Comparison of ENCODE assay signal across 28 cellular contexts in genomic region chr14:64940336-64940910, GRCh38. TPM values are rescaled to one million over a fixed set of nuclear protein-coding genes. Genes with fewer than 3 reads are reported as not detected.
DNase-seq lines count a peak whose midpoint lies in the region; ATAC-seq, FAIRE-seq and TF ChIP-seq lines count a peak whose summit lies in the region.
"Had no signal": no experiment of that assay in that cellular context is flagged by ENCODE, and none has a peak within 500 bp of the region (broad histone marks: within the 10 kb centered on the region; RNA-seq: fewer than 3 reads in every experiment).

No MANE protein-coding gene starts in this region.

- no peak for TF ChIP-seq CTCF in liver (IDR thresholded peaks at IDR 0.05; ENCODE audit: low read depth, low read length, missing input control)

- no peak for TF ChIP-seq RAD21 in liver (IDR thresholded peaks at IDR 0.05)

- no peaks in the 10 kb centered on the region for H3K27me3 ChIP-seq in CD4-positive, alpha-beta memory T cell (ENCODE audit: insufficient read depth, low read length)
- H3K27me3 ChIP-seq in liver (ENCODE audit: control insufficient read depth in 4 of 4, insufficient read depth in 4 of 4, low read length in 3 of 4): no peaks in the 10 kb centered on the region
- H3K27me3 ChIP-seq: adrenal gland, gastroesophageal sphincter, vagina had no signal

- H3K9me3 Mint-ChIP-seq in CD4-positive, alpha-beta memory T cell: no peaks in the 10 kb centered on the region
- no peaks in the 10 kb centered on the region for H3K9me3 Mint-ChIP-seq in T-cell

- DNase-seq in NCI-H345 treated with DMSO at 0.1 percent for 48 hours (lab: John Stamatoyannopoulos, UW; ENCODE audit: unreplicated experiment) (peak; percentile 14), NCI-H345 (lab: John Stamatoyannopoulos, UW) (no peak), T-cell (no peak), frontal cortex (ENCODE audit: low spot score in 2 of 2) (no peak)
- no peak for DNase-seq in CD4-positive, alpha-beta memory T cell
- DNase-seq in stimulated activated CD4-positive, alpha-beta T cell treated with anti-CD3 and anti-CD28 coated beads, Interleukin-4, amount 100 ng/mL, for 4 hours: no peak
- DNase-seq: activated CD4-positive, alpha-beta T cell treated with anti-CD3 and anti-CD28 coated beads, Interleukin-2, amount 50 U/mL, for 48 hours; erythroblast; mesendoderm; NCI-H146; NCI-H446 treated with DMSO at 0.1 percent for 48 hours; Right ventricle myocardium superior; stimulated activated CD4-positive, alpha-beta T cell treated with anti-CD3 and anti-CD28 coated beads, Interleukin-4, amount 100 ng/mL, for 24 hours; T-helper 1 cell had no signal

- no peak overlapping the region for H3K27ac ChIP-seq in CD4-positive, alpha-beta memory T cell (ENCODE audit: low read depth, low read length)
- H3K27ac ChIP-seq in liver (ENCODE audit: low read depth in 1 of 2, low read length in 2 of 2): peak overlapping the region in 1 of 2 donors; percentile 13
- H3K27ac ChIP-seq: adrenal gland, gastroesophageal sphincter, vagina had no signal

- no peak overlapping the region for H3K4me3 ChIP-seq in CD4-positive, alpha-beta memory T cell (ENCODE audit: low read length in 2 of 2)
- peak overlapping the region in 2 of 3 donors; percentile 21 to 59 for H3K4me3 ChIP-seq in liver (ENCODE audit: low read depth in 1 of 3, low read length in 3 of 3)
- H3K4me3 ChIP-seq: adrenal gland, gastroesophageal sphincter, GM12878 had no signal

- peaks cover 45 to 82% of the 10 kb centered on the region in 2 donors for H3K36me3 Mint-ChIP-seq in CD4-positive, alpha-beta memory T cell
- H3K36me3 Mint-ChIP-seq in T-cell: peaks cover 55% of the 10 kb centered on the region

- peak overlapping the region; percentile 42 to 83 (median 72) for H3K27ac Mint-ChIP-seq in CD4-positive, alpha-beta memory T cell
- H3K27ac Mint-ChIP-seq in T-cell: peak overlapping the region; percentile 75 to 77

- intact Hi-C loops in CD4-positive, alpha-beta memory T cell (cut with micrococcal nuclease): no loop called here

- peaks cover 36 to 82% (median 61%) of the 10 kb centered on the region in 4 donors for H3K4me1 Mint-ChIP-seq in CD4-positive, alpha-beta memory T cell
- H3K4me1 Mint-ChIP-seq in T-cell: peaks cover 75 to 87% (median 85%) of the 10 kb centered on the region in 3 donors

- H3K4me1 ChIP-seq in CD4-positive, alpha-beta memory T cell (ENCODE audit: insufficient read depth, low read length): peaks cover 10% of the 10 kb centered on the region
- peaks cover 17 to 72% (median 49%) of the 10 kb centered on the region in 4 donors for H3K4me1 ChIP-seq in liver (ENCODE audit: control insufficient read depth in 4 of 4, insufficient read depth in 4 of 4, low read length in 3 of 4)

- H3K4me3 Mint-ChIP-seq in CD4-positive, alpha-beta memory T cell: no peak overlapping the region
- H3K4me3 Mint-ChIP-seq in T-cell: no peak overlapping the region

- no peaks in the 10 kb centered on the region for H3K27me3 Mint-ChIP-seq in CD4-positive, alpha-beta memory T cell
- H3K27me3 Mint-ChIP-seq in T-cell: no peaks in the 10 kb centered on the region

- 80% methylated on average over 3 of the region's 3 CpGs for WGBS in liver

- no peak overlapping the region for H3K9ac ChIP-seq in liver (ENCODE audit: low read depth in 1 of 2, low read length in 2 of 2)

- no peaks in the 10 kb centered on the region for H3K9me3 ChIP-seq in CD4-positive, alpha-beta memory T cell (ENCODE audit: control insufficient read depth in 1 of 2, low read length in 2 of 2)
- H3K9me3 ChIP-seq in liver (ENCODE audit: control insufficient read depth in 4 of 4, low read length in 3 of 4): no peaks in the 10 kb centered on the region
- H3K9me3 ChIP-seq: adrenal gland, gastroesophageal sphincter, vagina had no signal

- POLR2A ChIA-PET in CD4-positive, alpha-beta memory T cell (lab: Charles Lee; ENCODE audit: partially characterized antibody): interaction anchor here (1.9 kb wide), 1 partner anchor 13 kb away, joined by 5 read pairs; no protein-coding TSS in a partner anchor
- POLR2A ChIA-PET in T-cell (lab: Charles Lee): interaction anchor here in 1 of 2 donors (0.6 kb wide), 1 partner anchor 588 kb away, joined by 4 read pairs; no protein-coding TSS in a partner anchor

- peaks cover 17% of the 10 kb centered on the region for H3K36me3 ChIP-seq in CD4-positive, alpha-beta memory T cell (ENCODE audit: insufficient read depth, low read length)
- H3K36me3 ChIP-seq in liver (ENCODE audit: control insufficient read depth in 4 of 4, insufficient read depth in 3 of 4, low read depth in 1 of 4, low read length in 3 of 4): peaks cover 0 to 6% (median 0%) of the 10 kb centered on the region in 4 donors
- H3K36me3 ChIP-seq: adrenal gland, vagina had no signal

- CTCF ChIA-PET in CD4-positive, alpha-beta memory T cell (lab: Charles Lee; ENCODE audit: partially characterized antibody): interaction anchor here (0.6 to 1.9 kb wide), 5 partner anchors 11 to 46 kb away, joined by 3 to 5 read pairs (median 3); partner anchors contain the start of gene FNTB
- CTCF ChIA-PET in T-cell (lab: Charles Lee): no interaction called here

- FAIRE-seq in frontal cortex (lab: Jason Lieb, UNC): no peak
- FAIRE-seq: GM12878, H54 had no signal

- ATAC-seq in T-cell (replicated peaks in 1 of 4) (no peak), HG02970 (IDR thresholded peaks at IDR 0.05; ENCODE audit: low FRiP score, unreplicated experiment) (no peak)
- ATAC-seq: gastroesophageal sphincter, GM12878 had no signal

TF ChIP-seq in liver, 16 proteins besides CTCF, POLR2A, EP300 and RAD21:
- TF ChIP-seq FOXA2 (IDR thresholded peaks at IDR 0.05) (no peak), YY1 (IDR thresholded peaks at IDR 0.05) (no peak), MAX (IDR thresholded peaks at IDR 0.05) (no peak)

RNA-seq across cellular contexts. Expression of gene GPX2, which starts 2.1 kb away (rescaled TPM):
- not detected for total RNA-seq in CD4-positive, alpha-beta memory T cell
- polyA plus RNA-seq in CD4-positive, alpha-beta memory T cell: not detected
- total RNA-seq in T-cell (under 1 TPM in 3 of 5 donors, not detected in 2; 0.56 to 0.93 (median 0.89) TPM), liver (10 to 100 TPM in 1 of 2 donors, 1 to 10 TPM in 1; 6.9 to 38.6 TPM), frontal cortex (not detected)
- polyA plus RNA-seq in liver: 1,000 to 10,000 TPM in 1 of 2 donors, 100 to 1,000 TPM in 1; 611 to 1,067 TPM
- total RNA-seq: A172, dermis microvascular lymphatic vessel endothelial cell, GM12878, MCF 10A, posterior vena cava, Right ventricle myocardium superior, skeletal muscle tissue had no signal
- polyA plus RNA-seq: GM12878, neural cell had no signal

RNA-seq across cellular contexts. Expression of gene CHURC1, which starts 26.2 kb away (rescaled TPM):
- total RNA-seq in CD4-positive, alpha-beta memory T cell: 100 to 1,000 TPM; 112 to 116 TPM
- polyA plus RNA-seq in CD4-positive, alpha-beta memory T cell: 100 to 1,000 TPM; 147 to 176 TPM
- total RNA-seq in T-cell (10 to 100 TPM; 57.6 to 99.7 (median 91.1) TPM), liver (10 to 100 TPM; 18.8 to 48.2 TPM), frontal cortex (32.2 TPM)
- 100 to 1,000 TPM in 1 of 2 donors, 10 to 100 TPM in 1; 21.0 to 174 TPM for polyA plus RNA-seq in liver

RNA-seq across cellular contexts. Expression of gene RAB15, which starts 31.7 kb away (rescaled TPM):
- total RNA-seq in CD4-positive, alpha-beta memory T cell: 1 to 10 TPM; 5.2 to 5.4 TPM
- polyA plus RNA-seq in CD4-positive, alpha-beta memory T cell: 1 to 10 TPM; 2.3 to 6.7 TPM
- total RNA-seq in T-cell (1 to 10 TPM; 3.9 to 9.7 (median 4.3) TPM), liver (10 to 100 TPM in 1 of 2 donors, 1 to 10 TPM in 1; 5.7 to 18.0 TPM), frontal cortex (24.1 TPM)
- polyA plus RNA-seq in liver: 10 to 100 TPM in 1 of 2 donors, 1 to 10 TPM in 1; 5.5 to 16.5 TPM
- total RNA-seq: bronchial epithelial cell had no signal

RNA-seq across cellular contexts. Expression of gene FNTB, which starts 46.3 kb away (rescaled TPM):
- total RNA-seq in CD4-positive, alpha-beta memory T cell: 10 to 100 TPM; 12.1 to 13.6 TPM
- 10 to 100 TPM in 1 of 2 donors, 1 to 10 TPM in 1; 4.5 to 11.6 TPM for polyA plus RNA-seq in CD4-positive, alpha-beta memory T cell
- total RNA-seq in T-cell (10 to 100 TPM in 3 of 5 donors, 1 to 10 TPM in 2; 9.6 to 14.2 (median 10.4) TPM), liver (10 to 100 TPM; 10.2 to 17.2 TPM), frontal cortex (5.3 TPM)
- 1 to 10 TPM; 6.3 to 7.8 TPM for polyA plus RNA-seq in liver

Comparison
In these comparisons a context has a peak if more than half of its experiments do, and no peak if none do; other contexts are left out.
1. H3K4me3 ChIP-seq: peak in liver (2 of 3); none in CD4-positive, alpha-beta memory T cell (0 of 2).